9 cellular contexts compared by ENCODE assay signal in the genomic region with DNA sequence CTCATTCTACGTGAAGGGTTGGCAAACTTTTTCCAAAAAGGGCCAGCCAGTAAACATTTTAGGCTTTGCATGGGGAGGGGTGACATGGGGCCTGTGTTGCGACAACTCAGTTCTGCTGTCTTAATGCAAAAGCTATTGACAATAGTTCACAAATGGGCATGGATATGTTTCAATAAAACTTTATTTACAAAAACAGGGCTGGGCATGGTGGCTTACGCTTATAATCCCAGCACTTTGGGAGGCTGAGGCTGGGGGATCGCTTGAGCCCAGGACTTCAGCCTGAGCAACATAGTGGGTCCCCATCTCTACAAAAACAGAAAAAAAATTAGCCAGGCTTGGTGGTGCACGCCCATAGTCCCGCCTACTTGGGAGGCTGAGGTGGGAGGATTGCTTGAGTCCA.
"Had no signal": no experiment of that assay in that cellular context is flagged by ENCODE, and none has a peak within 500 bp of the region (broad histone marks: within the 10 kb centered on the region; RNA-seq: fewer than 3 reads in every experiment).

No MANE protein-coding gene starts in this region.

- H3K27ac ChIP-seq: GM23248, HL-60 had no signal

- H2AFZ ChIP-seq: GM23248 had no signal

- H3K27ac Mint-ChIP-seq: HFFc6 had no signal

- H3K9me3 ChIP-seq: HAP-1 had no signal

- H3K4me3 ChIP-seq: GM23248, HAP-1 had no signal

- H3K36me3 ChIP-seq: HAP-1 had no signal

- DNase-seq: GM23248, GOT3, H7, HFFc6, IMR-90, KBM-7 had no signal

- H3K4me3 Mint-ChIP-seq: HFFc6 had no signal

- H3K9ac ChIP-seq: GM23248 had no signal

- H3K4me1 ChIP-seq: HAP-1 had no signal

- H3K9me3 Mint-ChIP-seq: HFFc6 had no signal

- ATAC-seq: HCT116 had no signal
